In the genomic region with DNA sequence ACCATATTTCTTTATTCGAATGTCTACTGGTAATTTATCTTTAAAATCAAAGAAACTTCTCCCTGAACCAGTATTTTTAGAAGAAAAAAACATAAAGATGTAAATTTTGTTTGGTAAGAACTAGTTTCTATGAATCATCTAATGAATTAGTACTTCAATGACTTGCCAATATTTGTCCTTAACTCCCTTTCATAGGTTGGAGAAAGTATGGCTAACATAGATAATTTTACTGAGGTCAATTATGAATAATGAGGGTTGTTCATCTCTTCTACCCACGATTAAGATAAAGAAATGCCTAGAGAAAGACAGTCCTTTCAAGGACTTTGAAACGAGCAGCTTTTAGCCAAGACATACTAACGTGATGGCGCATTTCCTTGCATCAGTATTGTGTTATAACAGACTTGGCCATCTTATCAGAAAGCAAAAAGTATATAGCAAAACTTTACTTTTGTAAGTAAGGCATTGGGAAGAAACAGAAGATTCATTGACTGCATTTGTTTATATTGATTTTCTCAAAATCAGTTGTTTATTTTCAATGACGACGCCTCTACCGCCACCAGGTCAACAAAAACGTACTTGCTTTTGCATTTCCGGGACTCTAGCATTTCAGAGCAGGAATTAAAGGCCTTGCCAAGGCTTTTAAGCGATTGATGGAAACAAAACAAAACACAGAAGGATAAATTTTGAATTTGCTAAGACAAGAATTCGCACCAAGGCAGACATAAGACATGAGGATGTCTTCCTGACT, we compare ENCODE assay signal across 8 cellular contexts. TPM values are rescaled to one million over a fixed set of nuclear protein-coding genes. Genes with fewer than 3 reads are reported as not detected.
DNase-seq lines count a peak whose midpoint lies in the region; ATAC-seq and TF ChIP-seq lines count a peak whose summit lies in the region.

No MANE protein-coding gene starts in this region.

- H3K9ac ChIP-seq in KMS-11: peak overlapping the region; percentile 95

- no peak for TF ChIP-seq POLR2A in body of pancreas (IDR thresholded peaks at IDR 0.05)
- no peak for TF ChIP-seq POLR2A in upper lobe of left lung (IDR thresholded peaks at IDR 0.05)

- H3K4me3 ChIP-seq in GM12864 (ENCODE audit: low read depth, low read length) (peak overlapping the region; percentile 75), KMS-11 (IDR thresholded peaks at IDR 0.05; ENCODE audit: insufficient read depth, low read depth, low read length) (peak overlapping the region; percentile 85), body of pancreas (peak overlapping the region; percentile 84 to 96), lower lobe of right lung (peak overlapping the region; percentile 91), upper lobe of left lung (peak overlapping the region; percentile 78 to 95 (median 92))

- peak overlapping the region; percentile 93 for H2AFZ ChIP-seq in KMS-11 (ENCODE audit: low read depth)

- peaks cover 8% of the 10 kb centered on the region; the same call in 1 of the 2 replicates for H3K79me2 ChIP-seq in KMS-11 (ENCODE audit: insufficient read depth, low read depth)

- H3K9me3 ChIP-seq in body of pancreas (no peaks in the 10 kb centered on the region), lower lobe of right lung (no peaks in the 10 kb centered on the region), upper lobe of left lung (no peaks in the 10 kb centered on the region)

- no peaks in the 10 kb centered on the region for H4K20me1 ChIP-seq in KMS-11 (ENCODE audit: insufficient read depth)

- H3K4me1 ChIP-seq in KMS-11 (ENCODE audit: low read depth, poor library complexity, severe bottlenecking): peaks cover 27% of the 10 kb centered on the region
- peaks cover 27% of the 10 kb centered on the region for H3K4me1 ChIP-seq in body of pancreas
- H3K4me1 ChIP-seq in lower lobe of right lung: peaks cover 14% of the 10 kb centered on the region
- peaks cover 6 to 17% (median 9%) of the 10 kb centered on the region in 4 donors for H3K4me1 ChIP-seq in upper lobe of left lung

- TF ChIP-seq EP300 in upper lobe of left lung (IDR thresholded peaks at IDR 0.05): no peak

- H3K36me3 ChIP-seq in KMS-11 (ENCODE audit: insufficient read depth): no peaks in the 10 kb centered on the region
- H3K36me3 ChIP-seq in body of pancreas (replicated peaks in 1 of 2; ENCODE audit: insufficient read depth in 1 of 2, low read depth in 2 of 2): no peaks in the 10 kb centered on the region
- H3K36me3 ChIP-seq in lower lobe of right lung: no peaks in the 10 kb centered on the region
- no peaks in the 10 kb centered on the region for H3K36me3 ChIP-seq in upper lobe of left lung

- peak overlapping the region; percentile 84 for H3K4me2 ChIP-seq in KMS-11

- 6 to 7% methylated on average over 12 of the region's 12 CpGs for WGBS in body of pancreas, 2 donors
- WGBS in upper lobe of left lung, 2 donors: 7 to 11% methylated on average over 12 of the region's 12 CpGs

- no peak for TF ChIP-seq CTCF in GM12864 (IDR thresholded peaks at IDR 0.05; ENCODE audit: low read depth, low read length, missing control alignments)
- TF ChIP-seq CTCF in KMS-11 (conservative IDR thresholded peaks at IDR 0.05; ENCODE audit: low read depth, low read length): no peak
- no peak for TF ChIP-seq CTCF in body of pancreas (IDR thresholded peaks at IDR 0.05)
- TF ChIP-seq CTCF in lower lobe of right lung (IDR thresholded peaks at IDR 0.05): no peak
- TF ChIP-seq CTCF in upper lobe of left lung (IDR thresholded peaks at IDR 0.05): no peak

- peak; percentile 8 for ATAC-seq in GM21619 (IDR thresholded peaks at IDR 0.05; ENCODE audit: unreplicated experiment)
- ATAC-seq in body of pancreas: peak; percentile 12
- ATAC-seq in lower lobe of right lung: peak in 1 of 2 donors; percentile 23
- ATAC-seq in upper lobe of left lung (ENCODE audit: low FRiP score in 2 of 2): no peak

- DNase-seq in GM12864 (ENCODE audit: low read depth): no peak
- peak in 1 of 4 donors; percentile 15 for DNase-seq in body of pancreas
- DNase-seq in lower lobe of right lung: no peak
- no peak for DNase-seq in upper lobe of left lung
- no peak for DNase-seq in inferior parietal cortex (ENCODE audit: extremely low spot score)
- no peak for DNase-seq in NCI-H748 (lab: John Stamatoyannopoulos, UW; ENCODE audit: unreplicated experiment)

- intact Hi-C loops in body of pancreas (cut with DNase I): no loop called here
- intact Hi-C loops in lower lobe of right lung (cut with DNase I): no loop called here

- H3K27me3 ChIP-seq in KMS-11 (ENCODE audit: insufficient read depth, low read depth): no peaks in the 10 kb centered on the region
- no peaks in the 10 kb centered on the region for H3K27me3 ChIP-seq in body of pancreas
- no peaks in the 10 kb centered on the region for H3K27me3 ChIP-seq in lower lobe of right lung (ENCODE audit: low read depth)
- H3K27me3 ChIP-seq in upper lobe of left lung: no peaks in the 10 kb centered on the region

- peak overlapping the region; percentile 94 for H3K27ac ChIP-seq in KMS-11
- H3K27ac ChIP-seq in body of pancreas: peak overlapping the region; percentile 89 to 99 (median 97)
- H3K27ac ChIP-seq in lower lobe of right lung: peak overlapping the region; percentile 99
- H3K27ac ChIP-seq in upper lobe of left lung: peak overlapping the region; percentile 96 to 99 (median 97)

RNA-seq across cellular contexts. Expression of a gene that starts 1.0 kb away (rescaled TPM):
- 1 to 10 TPM; 3.6 to 5.2 TPM for total RNA-seq in body of pancreas
- total RNA-seq in lower lobe of right lung: 10.4 TPM
- total RNA-seq in upper lobe of left lung: 10 to 100 TPM in 2 of 6 donors, 1 to 10 TPM in 4; 4.4 to 16.8 (median 8.1) TPM

RNA-seq across cellular contexts. Expression of a gene that starts 28.8 kb away (rescaled TPM):
- 1 to 10 TPM; 4.2 to 7.9 TPM for total RNA-seq in body of pancreas
- total RNA-seq in lower lobe of right lung: 31.9 TPM
- total RNA-seq in upper lobe of left lung: 10 to 100 TPM; 12.0 to 29.0 (median 20.5) TPM

Comparison
In these comparisons a context has a peak if more than half of its experiments do, and no peak if none do; other contexts are left out.
1. ATAC-seq: peak in GM21619 (single experiment) and body of pancreas (single experiment); none in upper lobe of left lung (0 of 2).
2. Peak in every context shown above with its lines, with median percentiles within 50 percentile points of each other: H3K4me3 ChIP-seq and H3K27ac ChIP-seq.